Comparison of ENCODE assay signal across 11 cellular contexts in genomic region chr13:27573265-27573664, GRCh38. TPM values are rescaled to one million over a fixed set of nuclear protein-coding genes. Genes with fewer than 3 reads are reported as not detected.
DNase-seq lines count a peak whose midpoint lies in the region; ATAC-seq and TF ChIP-seq lines count a peak whose summit lies in the region.
"Had no signal": no experiment of that assay in that cellular context is flagged by ENCODE, and none has a peak within 500 bp of the region (broad histone marks: within the 10 kb centered on the region; RNA-seq: fewer than 3 reads in every experiment).

No MANE protein-coding gene starts in this region.

- TF ChIP-seq CTCF in choroid plexus epithelial cell (conservative IDR thresholded peaks at IDR 0.05; ENCODE audit: low read depth, low read length) = no peak
- TF ChIP-seq CTCF in mucosa of descending colon (IDR thresholded peaks at IDR 0.05) = no peak
- no peak for TF ChIP-seq CTCF in heart right ventricle (IDR thresholded peaks at IDR 0.05)

- peak; percentile 42 for ATAC-seq in mucosa of descending colon
- no peak for ATAC-seq in HG02642 (IDR thresholded peaks at IDR 0.05; ENCODE audit: poor library complexity, unreplicated experiment)
- no peak for ATAC-seq in heart right ventricle
- ATAC-seq: CD8-positive, alpha-beta T cell had no signal

- no peak overlapping the region for H3K27ac ChIP-seq in heart right ventricle
- H3K27ac ChIP-seq: coronary artery had no signal

- H3K4me3 ChIP-seq in choroid plexus epithelial cell (ENCODE audit: low read depth, low read length) = no peak overlapping the region
- H3K4me3 ChIP-seq in mucosa of descending colon = no peak overlapping the region
- H3K4me3 ChIP-seq in heart right ventricle = no peak overlapping the region
- H3K4me3 ChIP-seq: coronary artery had no signal

- intact Hi-C loops in mucosa of descending colon (cut with DNase I, micrococcal nuclease) (no loop called here), heart right ventricle (cut with DNase I) (no loop called here)

- H3K4me1 ChIP-seq in mucosa of descending colon (ENCODE audit: low read depth) (no peaks in the 10 kb centered on the region), heart right ventricle (peaks cover 0 to 21% (median 0%) of the 10 kb centered on the region in 9 donors)

- DNase-seq in Daoy (ENCODE audit: low read depth) (peak; percentile 45), MV-4-11 (lab: John Stamatoyannopoulos, UW) (peak; percentile 64), choroid plexus epithelial cell (ENCODE audit: low read depth) (peak; percentile 65), mucosa of descending colon (no peak), cerebellar cortex (ENCODE audit: low spot score) (no peak), NCI-H748 (lab: John Stamatoyannopoulos, UW; ENCODE audit: unreplicated experiment) (no peak), heart right ventricle (no peak)
- DNase-seq: CD8-positive, alpha-beta T cell; NCI-H2081 had no signal

- H3K36me3 ChIP-seq in mucosa of descending colon (ENCODE audit: low read depth) (no peaks in the 10 kb centered on the region), heart right ventricle (peaks cover 0 to 16% (median 1%) of the 10 kb centered on the region in 9 donors)

- no peaks in the 10 kb centered on the region for H3K9me3 ChIP-seq in mucosa of descending colon
- no peaks in the 10 kb centered on the region for H3K9me3 ChIP-seq in heart right ventricle

- WGBS in heart right ventricle, 2 donors = 84% methylated on average over 2 of the region's 2 CpGs

- no peaks in the 10 kb centered on the region for H3K27me3 ChIP-seq in heart right ventricle

RNA-seq across cellular contexts. Expression of gene LNX2, which starts 47.1 kb away (rescaled TPM):
- total RNA-seq in Daoy (2014; rRNA removed; shearing (Covaris generic)) = 4.5 and 6.6 TPM in 2 replicates
- 10 to 100 TPM; 20.0 to 34.0 (median 26.2) TPM for total RNA-seq in mucosa of descending colon
- 10 to 100 TPM; 10.2 to 22.3 (median 15.4) TPM for total RNA-seq in heart right ventricle
- 1 to 10 TPM; 3.5 to 3.8 TPM for polyA plus RNA-seq in heart right ventricle

RNA-seq across cellular contexts. Expression of gene POLR1D, which starts 48.4 kb away (rescaled TPM):
- total RNA-seq in Daoy (2014; rRNA removed; shearing (Covaris generic)) = 90.7 and 123 TPM in 2 replicates
- total RNA-seq in mucosa of descending colon = 100 to 1,000 TPM in 1 of 3 donors, 10 to 100 TPM in 2; 88.7 to 169 (median 91.0) TPM
- 100 to 1,000 TPM in 1 of 10 donors, 10 to 100 TPM in 9; 62.3 to 130 (median 78.5) TPM for total RNA-seq in heart right ventricle
- 100 to 1,000 TPM in 1 of 2 donors, 10 to 100 TPM in 1; 69.4 to 110 TPM for polyA plus RNA-seq in heart right ventricle

Comparison
In these comparisons a context has a peak if more than half of its experiments do, and no peak if none do; other contexts are left out.
1. DNase-seq: peak in Daoy (single experiment), MV-4-11 (single experiment) and choroid plexus epithelial cell (single experiment); none in mucosa of descending colon (0 of 3), cerebellar cortex (single experiment), NCI-H748 (single experiment) and heart right ventricle (0 of 2).